In genomic region chr9:21681641-21682040, GRCh38 we compare ENCODE assay signal across 17 cellular contexts.
A peak's percentile ranks its signal among the peaks of the same experiment; 100 is the strongest.
DNase-seq lines count a peak whose midpoint lies in the region; ATAC-seq and TF ChIP-seq lines count a peak whose summit lies in the region.
"Had no signal": no experiment of that assay in that cellular context is flagged by ENCODE, and none has a peak within 500 bp of the region (broad histone marks: within the 10 kb centered on the region; RNA-seq: fewer than 3 reads in every experiment).

No MANE protein-coding gene starts in this region.

- no peaks in the 10 kb centered on the region for H3K36me3 Mint-ChIP-seq in MCF 10A (ENCODE audit: insufficient read depth, unreplicated experiment)

- TF ChIP-seq POLR2A in breast epithelium (IDR thresholded peaks at IDR 0.05) = no peak

- intact Hi-C loops in MCF 10A (cut with micrococcal nuclease) (loop anchor here (5.0 kb wide), 1 partner anchor 124 kb away; no protein-coding TSS in a partner anchor), breast epithelium (cut with DNase I; ENCODE audit: low total_unique reads) (no loop called here)

- DNase-seq in MCF 10A (ENCODE audit: unreplicated experiment) (peak; percentile 31), breast epithelium (ENCODE audit: low spot score in 2 of 2) (no peak), amniotic epithelial cell (ENCODE audit: low read depth) (peak; percentile 84), fibroblast of the aortic adventitia (ENCODE audit: low read depth) (peak; percentile 87), SK-N-DZ (ENCODE audit: low spot score) (no peak), SKM-1 treated with dmso at 0.1 percent for 144 hours (lab: John Stamatoyannopoulos, UW; ENCODE audit: unreplicated experiment) (no peak), GM20000 (ENCODE audit: low spot score) (no peak)
- DNase-seq: activated T-cell treated with anti-CD3 and anti-CD28 coated beads, Interleukin-2, amount 50 U/mL, for 72 hours; body of pancreas; NCI-H1417; NCI-H446; ovary; RPMI8226 had no signal

- TF ChIP-seq CTCF in MCF 10A (IDR thresholded peaks at IDR 0.05; ENCODE audit: unreplicated experiment) (no peak), breast epithelium (IDR thresholded peaks at IDR 0.05) (no peak), fibroblast of the aortic adventitia (IDR thresholded peaks at IDR 0.05; ENCODE audit: insufficient read depth, low read length) (no peak), GM20000 (IDR thresholded peaks at IDR 0.05; ENCODE audit: extremely low read depth, missing control alignments) (no peak)

- no peak overlapping the region for H3K27ac ChIP-seq in breast epithelium
- H3K27ac ChIP-seq: body of pancreas, ovary, tibial nerve had no signal

- no peaks in the 10 kb centered on the region for H3K9me3 Mint-ChIP-seq in MCF 10A (ENCODE audit: unreplicated experiment)
- H3K9me3 Mint-ChIP-seq: activated T-cell treated with anti-CD3 and anti-CD28 coated beads, Interleukin-2, amount 50 U/mL, for 72 hours; T-helper 2 cell treated with Interferon-gamma antibody and Interleukin-4, amounts not matched to agents 5 μg/mL and 100 μg/mL, for 36 hours had no signal

- no peaks in the 10 kb centered on the region for H3K27me3 Mint-ChIP-seq in MCF 10A (ENCODE audit: insufficient read depth, unreplicated experiment)

- POLR2A ChIA-PET in MCF 10A (lab: Yijun Ruan, JAX) = interaction anchor here (0.8 to 4.2 kb wide), 7 partner anchors 9 to 128 kb away, joined by 3 to 23 read pairs (median 5); no protein-coding TSS in a partner anchor

- H3K36me3 ChIP-seq in breast epithelium = no peaks in the 10 kb centered on the region
- H3K36me3 ChIP-seq: ovary, tibial nerve had no signal

- H3K27ac Mint-ChIP-seq in MCF 10A (ENCODE audit: low read depth, unreplicated experiment) = peak overlapping the region; percentile 85
- H3K27ac Mint-ChIP-seq: activated T-cell treated with anti-CD3 and anti-CD28 coated beads, Interleukin-2, amount 50 U/mL, for 72 hours; T-helper 2 cell treated with Interferon-gamma antibody and Interleukin-4, amounts not matched to agents 5 μg/mL and 100 μg/mL, for 36 hours had no signal

- H3K27me3 ChIP-seq in breast epithelium = no peaks in the 10 kb centered on the region
- H3K27me3 ChIP-seq: body of pancreas, ovary, tibial nerve had no signal

- H3K9me3 ChIP-seq in breast epithelium = no peaks in the 10 kb centered on the region
- H3K9me3 ChIP-seq: body of pancreas, ovary, tibial nerve had no signal

- BruUV-seq in MCF 10A (replicated peaks; lab: Mats Ljungman, UMichigan) = no TSS peak

- peaks cover 13% of the 10 kb centered on the region for H3K4me1 Mint-ChIP-seq in MCF 10A (ENCODE audit: insufficient read depth, unreplicated experiment)

- CTCF ChIA-PET in MCF 10A (lab: Yijun Ruan, JAX) = interaction anchor here (0.6 to 2.7 kb wide), 4 partner anchors 27 to 557 kb away, joined by 3 to 10 read pairs (median 6); no protein-coding TSS in a partner anchor

- no peaks in the 10 kb centered on the region for H3K4me1 ChIP-seq in breast epithelium
- H3K4me1 ChIP-seq: body of pancreas, tibial nerve had no signal

- H3K4me3 Mint-ChIP-seq in MCF 10A (ENCODE audit: unreplicated experiment) = no peak overlapping the region
- H3K4me3 Mint-ChIP-seq: activated T-cell treated with anti-CD3 and anti-CD28 coated beads, Interleukin-2, amount 50 U/mL, for 72 hours; T-helper 2 cell treated with Interferon-gamma antibody and Interleukin-4, amounts not matched to agents 5 μg/mL and 100 μg/mL, for 36 hours had no signal

- H3K4me3 ChIP-seq in breast epithelium (no peak overlapping the region), fibroblast of the aortic adventitia (ENCODE audit: low read depth, low read length) (no peak overlapping the region)
- H3K4me3 ChIP-seq: body of pancreas, GM12878, ovary, tibial nerve had no signal

- ATAC-seq in GM18870 (IDR thresholded peaks at IDR 0.05; ENCODE audit: unreplicated experiment) = no peak
- ATAC-seq: activated T-cell treated with anti-CD3 and anti-CD28 coated beads, Interleukin-2, amount 50 U/mL, for 72 hours; body of pancreas; GM12878 had no signal

Comparison
In these comparisons a context has a peak if more than half of its experiments do, and no peak if none do; other contexts are left out.
1. DNase-seq: peak in MCF 10A (single experiment), amniotic epithelial cell (single experiment) and fibroblast of the aortic adventitia (single experiment); none in breast epithelium (0 of 2), SK-N-DZ (single experiment), SKM-1 treated with dmso at 0.1 percent for 144 hours (single experiment) and GM20000 (single experiment).